In genomic region chr9:105881654-105882349, GRCh38 we compare ENCODE assay signal across 8 cellular contexts.
DNase-seq lines count a peak whose midpoint lies in the region; ATAC-seq and TF ChIP-seq lines count a peak whose summit lies in the region.

No MANE protein-coding gene starts in this region.

- DNase-seq in AG09319 (ENCODE audit: extremely low read depth, low read depth) (peak; percentile 4), NCI-H526 treated with DMSO at 0.1 percent for 48 hours (lab: John Stamatoyannopoulos, UW) (peak; percentile 27), midbrain (lab: John Stamatoyannopoulos, UW) (peak; percentile 82)
- DNase-seq in activated CD4-positive, alpha-beta T cell treated with anti-CD3 and anti-CD28 coated beads, Interleukin-2, amount 50 U/mL, for 48 hours, result peak; percentile 72 to 78
- peak; percentile 27 for DNase-seq in effector CD4-positive, alpha-beta T cell
- peak; percentile 43 for DNase-seq in stimulated activated CD8-positive, alpha-beta memory T cell treated with anti-CD3 and anti-CD28 coated beads, Interleukin-7, amount 100 ng/mL, for 24 hours (ENCODE audit: low read depth)

- ATAC-seq in GM18517 (IDR thresholded peaks at IDR 0.05; ENCODE audit: unreplicated experiment) (peak; percentile 69), HG03196 (IDR thresholded peaks at IDR 0.05; ENCODE audit: unreplicated experiment) (peak; percentile 43)

- peak; percentile 79 for TF ChIP-seq CTCF in AG09319 (IDR thresholded peaks at IDR 0.05; ENCODE audit: low read depth, low read length)

Comparison
In these comparisons a context has a peak if more than half of its experiments do, and no peak if none do; other contexts are left out.
1. Peak in every context shown above with its lines: DNase-seq and ATAC-seq.
2. DNase-seq: peak in every context shown above with its lines; median percentile 82 in midbrain; 75 in activated CD4-positive, alpha-beta T cell treated with anti-CD3 and anti-CD28 coated beads, Interleukin-2, amount 50 U/mL, for 48 hours; 43 in stimulated activated CD8-positive, alpha-beta memory T cell treated with anti-CD3 and anti-CD28 coated beads, Interleukin-7, amount 100 ng/mL, for 24 hours; 27 in NCI-H526 treated with DMSO at 0.1 percent for 48 hours; 27 in effector CD4-positive, alpha-beta T cell; 4 in AG09319.